1 cellular context compared by ENCODE assay signal in genomic region chr6:36743032-36743431, GRCh38.
TF ChIP-seq lines count a peak whose summit lies in the region.

No MANE protein-coding gene starts in this region.

TF ChIP-seq in A549, 52 proteins besides CTCF, POLR2A, EP300 and RAD21 (continued from another document):
- no peak for TF ChIP-seq USF2 (IDR thresholded peaks at IDR 0.05)
- no peak for TF ChIP-seq ZSCAN20 (CRISPR knock-in tag; IDR thresholded peaks at IDR 0.05)
- TF ChIP-seq CBX2 (IDR thresholded peaks at IDR 0.05; ENCODE audit: borderline replicate concordance, low read depth), result no peak
